12 cellular contexts compared by ENCODE assay signal in the genomic region with DNA sequence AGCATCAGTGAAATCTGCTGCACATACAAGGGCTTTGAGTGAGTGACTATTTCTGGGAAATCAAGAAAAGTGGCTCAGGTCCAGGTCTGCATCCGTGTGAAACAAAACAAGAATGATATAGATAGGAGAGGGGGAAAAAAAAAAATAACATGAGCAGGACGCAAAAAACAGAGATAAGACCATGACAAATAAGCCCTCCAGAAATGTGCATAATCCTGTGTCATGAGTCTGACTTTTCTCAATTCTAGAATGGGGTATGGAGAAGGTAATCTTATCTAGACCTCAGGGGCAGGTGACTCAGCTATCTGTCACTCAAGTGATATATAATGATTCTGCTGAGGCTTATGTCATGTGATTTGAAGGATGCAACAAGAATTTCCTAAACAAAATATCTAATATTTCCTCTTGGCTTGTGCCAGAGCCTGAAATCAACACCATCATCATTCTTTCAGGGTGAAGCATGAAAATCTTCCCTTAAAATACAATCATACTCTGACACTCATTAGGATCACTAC.
DNase-seq lines count a peak whose midpoint lies in the region; ATAC-seq and TF ChIP-seq lines count a peak whose summit lies in the region.
"Had no signal": no experiment of that assay in that cellular context is flagged by ENCODE, and none has a peak within 500 bp of the region (broad histone marks: within the 10 kb centered on the region; RNA-seq: fewer than 3 reads in every experiment).

No MANE protein-coding gene starts in this region.

- H3K27ac ChIP-seq in hepatocyte: no peak overlapping the region
- no peak overlapping the region for H3K27ac ChIP-seq in prostate gland

- DNase-seq in COLO829 (ENCODE audit: low spot score) (peak; percentile 74), HPDE6-E6E7 (ENCODE audit: extremely low spot score) (peak; percentile 61), amniotic epithelial cell (ENCODE audit: low read depth) (peak; percentile 100), hepatocyte (ENCODE audit: low spot score) (peak; percentile 53), hippocampal formation (lab: John Stamatoyannopoulos, UW) (no peak), anterior cingulate cortex (lab: John Stamatoyannopoulos, UW) (no peak), prostate gland (ENCODE audit: low spot score) (no peak)
- DNase-seq: effector memory CD8-positive, alpha-beta T cell; KBM-7; NCI-H526 treated with DMSO at 0.1 percent for 48 hours; T-helper 2 cell had no signal

- no peaks in the 10 kb centered on the region for H3K27me3 ChIP-seq in hepatocyte
- no peaks in the 10 kb centered on the region for H3K27me3 ChIP-seq in prostate gland (replicated peaks; ENCODE audit: insufficient read depth)

- TF ChIP-seq CTCF in hepatocyte (IDR thresholded peaks at IDR 0.05; ENCODE audit: poor library complexity) (no peak), prostate gland (IDR thresholded peaks at IDR 0.05) (no peak)

- no peak overlapping the region for H3K4me2 ChIP-seq in hepatocyte

- no peak overlapping the region for H2AFZ ChIP-seq in hepatocyte

- H3K36me3 ChIP-seq in hepatocyte (replicated peaks; ENCODE audit: insufficient read depth, low read depth) (no peaks in the 10 kb centered on the region), prostate gland (no peaks in the 10 kb centered on the region)

- H3K4me1 ChIP-seq in hepatocyte (ENCODE audit: insufficient read depth): no peaks in the 10 kb centered on the region
- H3K4me1 ChIP-seq in prostate gland (replicated peaks): no peaks in the 10 kb centered on the region

- no peak for TF ChIP-seq POLR2A in prostate gland (IDR thresholded peaks at IDR 0.05)

- no peaks in the 10 kb centered on the region for H3K79me2 ChIP-seq in hepatocyte

- H3K9me3 ChIP-seq in hepatocyte (ENCODE audit: low read depth) (no peaks in the 10 kb centered on the region), prostate gland (no peaks in the 10 kb centered on the region)

- WGBS in hepatocyte (ENCODE audit: low lambda C conversion rate, missing lambda C conversion rate): 17% methylated on average over 2 of the region's 2 CpGs
- WGBS in prostate gland: 62% methylated on average over 2 of the region's 2 CpGs

- H3K9me2 ChIP-seq in hepatocyte (replicated peaks; ENCODE audit: insufficient read depth): no peaks in the 10 kb centered on the region

- no peak for ATAC-seq in HG03135 (IDR thresholded peaks at IDR 0.05; ENCODE audit: unreplicated experiment)
- ATAC-seq: effector memory CD8-positive, alpha-beta T cell had no signal

- H4K20me1 ChIP-seq in hepatocyte (ENCODE audit: insufficient read depth, poor library complexity, severe bottlenecking): no peaks in the 10 kb centered on the region

- intact Hi-C loops in prostate gland (cut with DNase I): no loop called here

- H3K4me3 ChIP-seq in hepatocyte (no peak overlapping the region), prostate gland (no peak overlapping the region)

Comparison
In these comparisons a context has a peak if more than half of its experiments do, and no peak if none do; other contexts are left out.
1. DNase-seq: peak in COLO829 (single experiment), HPDE6-E6E7 (single experiment), amniotic epithelial cell (single experiment) and hepatocyte (single experiment); none in hippocampal formation (0 of 2), anterior cingulate cortex (0 of 58) and prostate gland (single experiment).